ENCODE assay signal across 27 cellular contexts in the genomic region with DNA sequence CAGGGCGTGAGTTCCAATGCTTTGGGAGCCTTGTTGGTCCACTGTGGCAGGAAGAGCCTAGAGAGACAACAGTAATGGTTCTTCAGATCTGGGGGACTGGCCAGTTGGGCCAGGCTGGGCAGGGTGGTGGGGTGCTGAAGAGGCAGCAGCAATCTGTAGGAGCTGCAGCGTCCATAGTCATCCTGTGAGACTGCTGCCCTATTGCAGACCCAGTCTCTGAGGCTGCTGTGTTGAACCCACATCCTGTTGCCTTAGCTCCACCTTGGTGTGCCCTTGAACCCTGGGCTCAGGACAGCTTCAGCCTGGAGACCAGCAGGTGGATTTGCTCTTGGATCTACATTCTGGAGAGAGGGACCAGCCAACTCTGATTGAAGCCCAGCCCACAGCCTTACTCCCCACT.
"Had no signal": no experiment of that assay in that cellular context is flagged by ENCODE, and none has a peak within 500 bp of the region (broad histone marks: within the 10 kb centered on the region; RNA-seq: fewer than 3 reads in every experiment).

No MANE protein-coding gene starts in this region.

- ATAC-seq: activated CD8-positive, alpha-beta T cell treated with anti-CD3 and anti-CD28 coated beads for 36 hours; activated T-cell treated with anti-CD3 and anti-CD28 coated beads, Interleukin-2, amount 50 U/mL, for 4 hours; K562; Panc1 had no signal

- H3K27ac ChIP-seq: ascending aorta, cardiac muscle cell, SJSA1 had no signal

- DNase-seq: activated CD4-positive, alpha-beta T cell treated with anti-CD3 and anti-CD28 coated beads, Interleukin-2, amount 10 ng/mL, durations not matched to agents 24 days and 14 days; activated CD4-positive, alpha-beta T cell treated with anti-CD3 and anti-CD28 coated beads, Interleukin-2, amount 50 U/mL, for 4 hours; activated CD8-positive, alpha-beta memory T cell treated with anti-CD3 and anti-CD28 coated beads, Interleukin-2, amount 50 U/mL, for 4 hours; activated CD8-positive, alpha-beta T cell treated with anti-CD3 and anti-CD28 coated beads for 36 hours; activated effector memory CD4-positive, alpha-beta T cell treated with Interleukin-2 at 50 U/mL for 16 hours; activated naive CD4-positive, alpha-beta T cell treated with anti-CD3 and anti-CD28 coated beads, Interleukin-2, amount 10 ng/mL, durations not matched to agents 7 days and 5 days; activated T-cell treated with anti-CD3 and anti-CD28 coated beads for 4 hours; activated T-cell treated with anti-CD3 and anti-CD28 coated beads, Interleukin-2, amount 50 U/mL, for 4 hours; amygdala; NCI-H1105 treated with DMSO at 0.1 percent for 48 hours; NCI-H1436; NCI-H1694; NCI-H2029; NCI-H345; NCI-H524 treated with DMSO at 0.1 percent for 48 hours; RPMI8226; SHP77 treated with DMSO at 0.1 percent for 48 hours; SK-N-SH had no signal

- H3K4me3 ChIP-seq: ascending aorta, cardiac muscle cell, K562, SJSA1 had no signal

- H3K9me3 ChIP-seq: ascending aorta, SJSA1, SK-N-SH had no signal

- H3K27me3 ChIP-seq: ascending aorta, cardiac muscle cell, SJSA1 had no signal

- H3K4me1 Mint-ChIP-seq: activated CD4-positive, alpha-beta T cell treated with anti-CD3 and anti-CD28 coated beads, Interleukin-2, amount 10 ng/mL, durations not matched to agents 24 days and 14 days; activated naive CD4-positive, alpha-beta T cell treated with anti-CD3 and anti-CD28 coated beads, Interleukin-2, amount 10 ng/mL, durations not matched to agents 7 days and 5 days had no signal

- H3K4me1 ChIP-seq: ascending aorta, SJSA1 had no signal

- H3K27ac Mint-ChIP-seq: activated CD4-positive, alpha-beta T cell treated with anti-CD3 and anti-CD28 coated beads, Interleukin-2, amount 10 ng/mL, durations not matched to agents 24 days and 14 days; activated CD8-positive, alpha-beta T cell treated with anti-CD3 and anti-CD28 coated beads for 36 hours; activated naive CD4-positive, alpha-beta T cell treated with anti-CD3 and anti-CD28 coated beads, Interleukin-2, amount 10 ng/mL, durations not matched to agents 7 days and 5 days; activated naive CD8-positive, alpha-beta T cell; activated T-helper 1 cell treated with anti-CD3 and anti-CD28 coated beads, Interleukin-12 subunit alpha, Interleukin-12 subunit beta, Interleukin-2, Interleukin-4 antibody, amounts not matched to agents 30 ng/mL and 10 ng/mL and 1 ng/mL, durations not matched to agents 14 hours and 24 hours and 36 hours; T-helper 1 cell treated with Interleukin-12 subunit alpha and Interleukin-12 subunit beta and Interleukin-4 antibody, amounts not matched to agents 30 μg/mL and 1 μg/mL, for 36 hours; T-helper 2 cell treated with Interferon-gamma antibody and Interleukin-4, amounts not matched to agents 5 μg/mL and 100 μg/mL, for 36 hours had no signal

- H3K9ac ChIP-seq: SK-N-SH had no signal

- H3K4me2 ChIP-seq: SK-N-SH had no signal

- H3K36me3 ChIP-seq: ascending aorta, cardiac muscle cell, SJSA1 had no signal

- H3K9me3 Mint-ChIP-seq: activated CD4-positive, alpha-beta T cell treated with anti-CD3 and anti-CD28 coated beads, Interleukin-2, amount 10 ng/mL, durations not matched to agents 24 days and 14 days; activated CD8-positive, alpha-beta T cell treated with anti-CD3 and anti-CD28 coated beads for 36 hours; activated naive CD4-positive, alpha-beta T cell treated with anti-CD3 and anti-CD28 coated beads, Interleukin-2, amount 10 ng/mL, durations not matched to agents 7 days and 5 days; activated T-cell treated with anti-CD3 and anti-CD28 coated beads, Interleukin-2, amount 50 U/mL, for 4 hours; activated T-helper 1 cell treated with anti-CD3 and anti-CD28 coated beads, Interleukin-12 subunit alpha, Interleukin-12 subunit beta, Interleukin-2, Interleukin-4 antibody, amounts not matched to agents 30 ng/mL and 10 ng/mL and 1 ng/mL, durations not matched to agents 14 hours and 24 hours and 36 hours; T-helper 1 cell treated with Interleukin-12 subunit alpha and Interleukin-12 subunit beta and Interleukin-4 antibody, amounts not matched to agents 30 μg/mL and 1 μg/mL, for 36 hours; T-helper 2 cell treated with Interferon-gamma antibody and Interleukin-4, amounts not matched to agents 5 μg/mL and 100 μg/mL, for 36 hours had no signal

- H3K4me3 Mint-ChIP-seq: activated CD4-positive, alpha-beta T cell treated with anti-CD3 and anti-CD28 coated beads, Interleukin-2, amount 10 ng/mL, durations not matched to agents 24 days and 14 days; activated CD8-positive, alpha-beta T cell treated with anti-CD3 and anti-CD28 coated beads for 36 hours; activated naive CD4-positive, alpha-beta T cell treated with anti-CD3 and anti-CD28 coated beads, Interleukin-2, amount 10 ng/mL, durations not matched to agents 7 days and 5 days; activated naive CD8-positive, alpha-beta T cell; activated T-cell treated with anti-CD3 and anti-CD28 coated beads, Interleukin-2, amount 50 U/mL, for 4 hours; activated T-helper 1 cell treated with anti-CD3 and anti-CD28 coated beads, Interleukin-12 subunit alpha, Interleukin-12 subunit beta, Interleukin-2, Interleukin-4 antibody, amounts not matched to agents 30 ng/mL and 10 ng/mL and 1 ng/mL, durations not matched to agents 14 hours and 24 hours and 36 hours; T-helper 1 cell treated with Interleukin-12 subunit alpha and Interleukin-12 subunit beta and Interleukin-4 antibody, amounts not matched to agents 30 μg/mL and 1 μg/mL, for 36 hours; T-helper 2 cell treated with Interferon-gamma antibody and Interleukin-4, amounts not matched to agents 5 μg/mL and 100 μg/mL, for 36 hours had no signal

- H3K36me3 Mint-ChIP-seq: activated naive CD4-positive, alpha-beta T cell treated with anti-CD3 and anti-CD28 coated beads, Interleukin-2, amount 10 ng/mL, durations not matched to agents 7 days and 5 days; activated naive CD8-positive, alpha-beta T cell had no signal
